In genomic region chr7:150823484-150824126, GRCh38 we compare ENCODE assay signal across 20 cellular contexts. TPM values are rescaled to one million over a fixed set of nuclear protein-coding genes. Genes with fewer than 3 reads are reported as not detected.
DNase-seq lines count a peak whose midpoint lies in the region; ATAC-seq, FAIRE-seq and TF ChIP-seq lines count a peak whose summit lies in the region.
"Had no signal": no experiment of that assay in that cellular context is flagged by ENCODE, and none has a peak within 500 bp of the region (broad histone marks: within the 10 kb centered on the region; RNA-seq: fewer than 3 reads in every experiment).

No MANE protein-coding gene starts in this region.

- peaks cover 4% of the 10 kb centered on the region for H3K36me3 Mint-ChIP-seq in astrocyte (ENCODE audit: low read depth, unreplicated experiment)
- H3K36me3 Mint-ChIP-seq: CD8-positive, alpha-beta memory T cell had no signal

- H3K4me1 ChIP-seq in IMR-90 (ENCODE audit: control insufficient read depth, insufficient read depth, low read length) (no peaks in the 10 kb centered on the region; the same call in 1 of the 2 replicates), astrocyte (ENCODE audit: insufficient read depth, low read length) (no peaks in the 10 kb centered on the region), cardiac muscle cell (ENCODE audit: low read depth) (peaks cover 17% of the 10 kb centered on the region)
- H3K4me1 ChIP-seq: BLaER1 had no signal

- no peak overlapping the region for H3K56ac ChIP-seq in IMR-90 (ENCODE audit: extremely low read depth, insufficient read depth, low read length)

- TF ChIP-seq RAD21 in IMR-90 (IDR thresholded peaks at IDR 0.05; ENCODE audit: low read length) = no peak

- no peaks in the 10 kb centered on the region for H3K79me1 ChIP-seq in IMR-90 (ENCODE audit: low read depth in 1 of 2, low read length in 2 of 2)

- H3K9me1 ChIP-seq in IMR-90 (ENCODE audit: insufficient read depth, low read length) = no peaks in the 10 kb centered on the region

- H3K79me2 ChIP-seq in astrocyte (ENCODE audit: insufficient read depth, low read length) = no peaks in the 10 kb centered on the region

- H3K27ac Mint-ChIP-seq in astrocyte (ENCODE audit: unreplicated experiment) = peak overlapping the region; percentile 5
- H3K27ac Mint-ChIP-seq: CD8-positive, alpha-beta memory T cell had no signal

- no peak overlapping the region for H3K23ac ChIP-seq in IMR-90 (ENCODE audit: low read depth, low read length)

- TF ChIP-seq CTCF in IMR-90 (conservative IDR thresholded peaks at IDR 0.05; ENCODE audit: low read depth, low read length) (no peak), astrocyte (IDR thresholded peaks at IDR 0.05; ENCODE audit: insufficient read depth, low read depth, low read length) (no peak), cardiac muscle cell (IDR thresholded peaks at IDR 0.05; ENCODE audit: low read depth, low read length) (no peak), omental fat pad (IDR thresholded peaks at IDR 0.05) (no peak)

- H2BK120ac ChIP-seq in IMR-90 (ENCODE audit: low read depth, low read length) = no peak overlapping the region

- no peak for FAIRE-seq in astrocyte (lab: Jason Lieb, UNC)
- FAIRE-seq: GM12878, GM18507 had no signal

- H3K4me2 ChIP-seq in IMR-90 (ENCODE audit: low read depth, low read length) (no peak overlapping the region), astrocyte (ENCODE audit: low read length) (no peak overlapping the region)
- H3K4me2 ChIP-seq: BLaER1 had no signal

- H3K27me3 ChIP-seq in IMR-90 (ENCODE audit: control insufficient read depth, insufficient read depth, low read length) (no peaks in the 10 kb centered on the region; the same call in 1 of the 2 replicates), astrocyte (ENCODE audit: insufficient read depth, low read length) (no peaks in the 10 kb centered on the region), cardiac muscle cell (no peaks in the 10 kb centered on the region)
- H3K27me3 ChIP-seq: BLaER1, Peyer's patch had no signal

- H3K9me3 ChIP-seq in IMR-90 (ENCODE audit: control insufficient read depth, insufficient read depth, low read length) (no peaks in the 10 kb centered on the region; the same call in 1 of the 2 replicates), astrocyte (ENCODE audit: insufficient read depth, low read depth, low read length) (no peaks in the 10 kb centered on the region), cardiac muscle cell (ENCODE audit: low read depth) (no peaks in the 10 kb centered on the region)
- H3K9me3 ChIP-seq: BLaER1, Peyer's patch had no signal

- in situ Hi-C loops in IMR-90 (cut with MboI; ENCODE audit: low sequenced_read_pairs) = no loop called here

- no peak overlapping the region for H2BK15ac ChIP-seq in IMR-90 (ENCODE audit: low read depth, low read length)

- H2AFZ ChIP-seq in IMR-90 (replicated peaks; ENCODE audit: low read length, poor library complexity) (no peak overlapping the region), astrocyte (ENCODE audit: low read depth, low read length) (no peak overlapping the region)

- ATAC-seq in IMR-90 (ENCODE audit: low read depth) = peak; percentile 67
- ATAC-seq in omental fat pad (ENCODE audit: low FRiP score) = peak; percentile 78
- ATAC-seq in HG02973 (IDR thresholded peaks at IDR 0.05; ENCODE audit: unreplicated experiment) = no peak
- ATAC-seq: GM12878 had no signal

- POLR2A ChIA-PET in IMR-90 (lab: Charles Lee; ENCODE audit: unreplicated experiment) = interaction anchor here (0.6 kb wide), 1 partner anchor 151 kb away, joined by 5 read pairs; no protein-coding TSS in a partner anchor

- intact Hi-C loops in IMR-90 (cut with micrococcal nuclease) = no loop called here

- no peak for TF ChIP-seq POLR2A in IMR-90 (IDR thresholded peaks at IDR 0.05; ENCODE audit: low read depth, low read length)

- H4K20me1 ChIP-seq in IMR-90 (ENCODE audit: insufficient read depth, low read length) (no peaks in the 10 kb centered on the region), astrocyte (ENCODE audit: insufficient read depth, low read length) (no peaks in the 10 kb centered on the region)
- H4K20me1 ChIP-seq: BLaER1 had no signal

- peaks cover 8% of the 10 kb centered on the region for H3K27me3 Mint-ChIP-seq in astrocyte (ENCODE audit: low read depth, unreplicated experiment)

- H3K18ac ChIP-seq in IMR-90 (ENCODE audit: low read depth, low read length) = no peak overlapping the region; the same call in 1 of the 2 replicates

- H2AK5ac ChIP-seq in IMR-90 (ENCODE audit: low read depth, low read length) = no peak overlapping the region

- no peak overlapping the region for H3K14ac ChIP-seq in IMR-90 (replicated peaks; ENCODE audit: low read depth, low read length)

- no peak overlapping the region; the same call in 1 of the 2 replicates for H3K27ac ChIP-seq in IMR-90 (ENCODE audit: insufficient read depth, low read length)
- H3K27ac ChIP-seq in astrocyte (ENCODE audit: low read depth, low read length) = no peak overlapping the region
- H3K27ac ChIP-seq in cardiac muscle cell = peak overlapping the region; percentile 82
- H3K27ac ChIP-seq: BLaER1 had no signal

- no peak overlapping the region for H4K5ac ChIP-seq in IMR-90 (ENCODE audit: low read depth, low read length)

- peaks cover 14% of the 10 kb centered on the region for H3K4me1 Mint-ChIP-seq in astrocyte (ENCODE audit: low read depth, unreplicated experiment)
- H3K4me1 Mint-ChIP-seq: CD8-positive, alpha-beta memory T cell had no signal

- H3K9ac ChIP-seq in IMR-90 (ENCODE audit: low read depth, low read length) (no peak overlapping the region), astrocyte (ENCODE audit: low read length) (no peak overlapping the region)
- H3K9ac ChIP-seq: BLaER1 had no signal

- CTCF ChIA-PET in IMR-90 (lab: Yijun Ruan, JAX) = no interaction called here

- no peak overlapping the region for H2BK20ac ChIP-seq in IMR-90 (ENCODE audit: low read depth, low read length)

- no peak overlapping the region for H2AK9ac ChIP-seq in IMR-90 (replicated peaks; ENCODE audit: low read depth, low read length, poor library complexity)

- DNase-seq in IMR-90 (no peak), astrocyte (ENCODE audit: low read depth) (no peak), cardiac muscle cell (ENCODE audit: low read depth in 1 of 2, low spot score in 1 of 2) (peak; percentile 19 to 49), omental fat pad (ENCODE audit: low spot score) (no peak), epidermal melanocyte (ENCODE audit: insufficient read length, low spot score) (no peak), foreskin melanocyte (no peak), AG08395 (ENCODE audit: low spot score) (no peak)
- DNase-seq: CD8-positive, alpha-beta memory T cell; NCI-H1417; NCI-H1930; NCI-H2171; NCI-H82; Peyer's patch; SIG-M5 had no signal

- dilution Hi-C loops in IMR-90 (cut with HindIII; ENCODE audit: low sequenced_read_pairs, unreplicated experiment) = no loop called here

- no peaks in the 10 kb centered on the region for H3K36me3 ChIP-seq in IMR-90 (ENCODE audit: control insufficient read depth, insufficient read depth, low read length)
- no peaks in the 10 kb centered on the region for H3K36me3 ChIP-seq in astrocyte (ENCODE audit: insufficient read depth, low read length)
- no peaks in the 10 kb centered on the region for H3K36me3 ChIP-seq in cardiac muscle cell
- H3K36me3 ChIP-seq: BLaER1, Peyer's patch had no signal

- 59% methylated on average over 2 of the region's 10 CpGs; no CpG with 5 or more reads in 1 of the 2 experiments for WGBS in IMR-90 (ENCODE audit: extremely low coverage in 2 of 2, insufficient read length in 1 of 2), 2 experiments

- no TSS peak for BruUV-seq in IMR-90 (replicated peaks; lab: Mats Ljungman, UMichigan)

- no peak overlapping the region for H2BK5ac ChIP-seq in IMR-90 (ENCODE audit: low read depth, low read length, poor library complexity, severe bottlenecking)

- H3K4me3 ChIP-seq in IMR-90 (ENCODE audit: insufficient read depth, low read depth, low read length) = no peak overlapping the region
- H3K4me3 ChIP-seq in astrocyte (ENCODE audit: insufficient read depth, low read depth, low read length) = no peak overlapping the region
- H3K4me3 ChIP-seq in cardiac muscle cell = no peak overlapping the region
- H3K4me3 ChIP-seq: BLaER1, GM12878, Peyer's patch had no signal

- no peak overlapping the region for H4K8ac ChIP-seq in IMR-90 (ENCODE audit: low read depth in 2 of 2, low read length in 2 of 2)

- peaks cover 2% of the 10 kb centered on the region for H3K9me3 Mint-ChIP-seq in astrocyte (ENCODE audit: unreplicated experiment)

- H3K4me3 Mint-ChIP-seq in astrocyte (ENCODE audit: unreplicated experiment) = no peak overlapping the region
- H3K4me3 Mint-ChIP-seq: CD8-positive, alpha-beta memory T cell had no signal

- no peak overlapping the region for H4K91ac ChIP-seq in IMR-90 (ENCODE audit: insufficient read depth, low read depth, low read length)

- H3K4ac ChIP-seq in IMR-90 (ENCODE audit: low read depth, low read length) = no peak overlapping the region

TF ChIP-seq in IMR-90, 13 proteins besides CTCF, POLR2A, EP300 and RAD21 (continues in another document):
- TF ChIP-seq FOS (IDR thresholded peaks at IDR 0.05; ENCODE audit: low read depth, low read length) (no peak), SMC3 (IDR thresholded peaks at IDR 0.05; ENCODE audit: low read depth, low read length) (no peak), MAZ (IDR thresholded peaks at IDR 0.05; ENCODE audit: borderline replicate concordance, low read depth, low read length) (no peak), MXI1 (IDR thresholded peaks at IDR 0.05; ENCODE audit: borderline replicate concordance, low read depth, low read length) (no peak)

RNA-seq across cellular contexts. Expression of gene TMEM176A, which starts 23.0 kb away (rescaled TPM):
- total RNA-seq in IMR-90 (2012; rRNA removed) (not detected in 2 replicates), astrocyte (0.31 TPM in 1 of 2 replicates, not detected in the other), cardiac muscle cell (18.2 and 19.1 TPM in 2 replicates), omental fat pad (100 to 1,000 TPM in 1 of 4 donors, 10 to 100 TPM in 3; 18.1 to 105 (median 48.6) TPM)
- polyA plus RNA-seq in IMR-90 (2012; rRNA removed) (not detected in 2 replicates), cardiac muscle cell (32.1 and 35.7 TPM in 2 replicates)
- polyA plus RNA-seq in IMR-90 (2012; cell fraction: cytosol; rRNA removed) = not detected in 2 replicates
- polyA plus RNA-seq in IMR-90 (2012; cell fraction: nucleus; rRNA removed; ENCODE audit: low replicate concordance) = not detected in 2 replicates
- total RNA-seq: GM12878 had no signal
- polyA plus RNA-seq: CD8-positive, alpha-beta memory T cell; GM12878 had no signal

RNA-seq across cellular contexts. Expression of gene TMEM176B, which starts 23.4 kb away (rescaled TPM):
- not detected in 2 replicates for total RNA-seq in IMR-90 (2012; rRNA removed)
- polyA plus RNA-seq in IMR-90 (2012; rRNA removed) = not detected in 2 replicates
- polyA plus RNA-seq in IMR-90 (2012; cell fraction: cytosol; rRNA removed) = 0.07 TPM in 1 of 2 replicates, not detected in the other
- polyA plus RNA-seq in IMR-90 (2012; cell fraction: nucleus; rRNA removed; ENCODE audit: low replicate concordance) = 0.14 TPM in 1 of 2 replicates, not detected in the other
- total RNA-seq in astrocyte = 0.26 and 0.32 TPM in 2 replicates
- total RNA-seq in cardiac muscle cell = 25.6 and 30.6 TPM in 2 replicates
- 37.9 and 41.8 TPM in 2 replicates for polyA plus RNA-seq in cardiac muscle cell
- total RNA-seq in omental fat pad = 100 to 1,000 TPM in 1 of 4 donors, 10 to 100 TPM in 3; 35.9 to 122 (median 80.0) TPM
- total RNA-seq: NCI-H460 had no signal
- polyA plus RNA-seq: CD8-positive, alpha-beta memory T cell had no signal

RNA-seq across cellular contexts. Expression of gene AOC1, which starts 28.7 kb away (rescaled TPM):
- total RNA-seq in IMR-90 (2012; rRNA removed) (not detected in 2 replicates), astrocyte (not detected in 2 replicates), cardiac muscle cell (0.06 TPM in 1 of 2 replicates, not detected in the other), omental fat pad (not detected)
- polyA plus RNA-seq in IMR-90 (2012; rRNA removed) (not detected in 2 replicates), cardiac muscle cell (not detected in 2 replicates)
- not detected in 2 replicates for polyA plus RNA-seq in IMR-90 (2012; cell fraction: cytosol; rRNA removed)
- polyA plus RNA-seq in IMR-90 (2012; cell fraction: nucleus; rRNA removed; ENCODE audit: low replicate concordance) = not detected in 2 replicates
- total RNA-seq: CD8-positive, alpha-beta memory T cell; GM12878; NCI-H460 had no signal
- polyA plus RNA-seq: AG04450; CD8-positive, alpha-beta memory T cell had no signal

Comparison
In these comparisons a context has a peak if more than half of its experiments do, and no peak if none do; other contexts are left out.
1. DNase-seq: peak in cardiac muscle cell (2 of 2); none in IMR-90 (single experiment), astrocyte (single experiment), omental fat pad (single experiment), epidermal melanocyte (single experiment), foreskin melanocyte (single experiment) and AG08395 (single experiment).
2. RNA of gene TMEM176A, which starts 23.0 kb away (total RNA-seq): 18.1 to 105 TPM in omental fat pad and 18.2 to 19.1 TPM in cardiac muscle cell; not detected in IMR-90 and 0.31 TPM in astrocyte; every median in the first group is over 10 times any median in the second.
3. RNA of gene TMEM176B, which starts 23.4 kb away (total RNA-seq): 35.9 to 122 TPM in omental fat pad and 25.6 to 30.6 TPM in cardiac muscle cell; 0.26 to 0.32 TPM in astrocyte and not detected in IMR-90; every median in the first group is over 10 times any median in the second.